16 cellular contexts compared by ENCODE assay signal in genomic region chr14:60632257-60632656, GRCh38. TPM values are rescaled to one million over a fixed set of nuclear protein-coding genes. Genes with fewer than 3 reads are reported as not detected.
A peak's percentile ranks its signal among the peaks of the same experiment; 100 is the strongest.
DNase-seq lines count a peak whose midpoint lies in the region; ATAC-seq, FAIRE-seq and TF ChIP-seq lines count a peak whose summit lies in the region.
"Had no signal": no experiment of that assay in that cellular context is flagged by ENCODE, and none has a peak within 500 bp of the region (broad histone marks: within the 10 kb centered on the region; RNA-seq: fewer than 3 reads in every experiment).

No MANE protein-coding gene starts in this region.

- TF ChIP-seq CTCF in HEK293 (tag by site-specific recombination; IDR thresholded peaks at IDR 0.05) (no peak), HFFc6 (IDR thresholded peaks at IDR 0.05) (no peak)

- no peak overlapping the region for H3K4me3 ChIP-seq in HEK293 (ENCODE audit: low read depth, low read length)
- H3K4me3 ChIP-seq: A549 had no signal

- ATAC-seq in HG03460 (IDR thresholded peaks at IDR 0.05; ENCODE audit: unreplicated experiment): peak; percentile 58
- ATAC-seq: A549; naive thymus-derived CD4-positive, alpha-beta T cell had no signal

- peaks cover 38% of the 10 kb centered on the region for H3K4me1 ChIP-seq in HEK293 (ENCODE audit: control insufficient read depth, insufficient read depth, low read length)
- H3K4me1 ChIP-seq: A549 had no signal

- no peaks in the 10 kb centered on the region for H3K9me3 Mint-ChIP-seq in HFFc6
- H3K9me3 Mint-ChIP-seq: naive thymus-derived CD4-positive, alpha-beta T cell had no signal

- H3K27me3 Mint-ChIP-seq in HFFc6 (ENCODE audit: insufficient read depth): no peaks in the 10 kb centered on the region

- no peaks in the 10 kb centered on the region; a peak in 1 of 3 replicates for H3K36me3 ChIP-seq in HEK293 (ENCODE audit: control insufficient read depth in 2 of 2, insufficient read depth in 1 of 2, low read length in 2 of 2)

- peak; percentile 49 for FAIRE-seq in colon (lab: Jason Lieb, UNC)
- FAIRE-seq: A549 had no signal

- CTCF ChIA-PET in HEK293 (lab: Yijun Ruan, JAX): interaction anchor here (0.5 to 1.3 kb wide), 5 partner anchors 12 to 653 kb away, joined by 3 to 4 read pairs (median 3); no protein-coding TSS in a partner anchor

- H3K36me3 Mint-ChIP-seq in HFFc6 (ENCODE audit: low read depth): no peaks in the 10 kb centered on the region
- H3K36me3 Mint-ChIP-seq: naive thymus-derived CD4-positive, alpha-beta T cell had no signal

- no peaks in the 10 kb centered on the region for H3K9me3 ChIP-seq in HEK293 (ENCODE audit: control insufficient read depth, insufficient read depth, low read depth, low read length)
- H3K9me3 ChIP-seq: A549 had no signal

- peak overlapping the region; percentile 43 for H3K27ac ChIP-seq in HEK293 (ENCODE audit: extremely low read depth, low read depth, low read length)
- H3K27ac ChIP-seq: A549, epithelial cell of prostate had no signal

- POLR2A ChIA-PET in HEK293 (lab: Yijun Ruan, JAX): interaction anchor here (0.9 to 1.0 kb wide), 2 partner anchors 17 to 90 kb away, joined by 3 read pairs; partner anchors contain the start of gene SIX1

- H3K4me1 Mint-ChIP-seq in HFFc6 (ENCODE audit: low read depth): no peaks in the 10 kb centered on the region

- H3K4me3 Mint-ChIP-seq in HFFc6: no peak overlapping the region

- H3K27ac Mint-ChIP-seq in HFFc6: no peak overlapping the region
- H3K27ac Mint-ChIP-seq: naive thymus-derived CD4-positive, alpha-beta T cell had no signal

- peak; percentile 88 for DNase-seq in NCI-H2107 treated with DMSO at 0.1 percent for 48 hours (lab: John Stamatoyannopoulos, UW; ENCODE audit: unreplicated experiment)
- no peak for DNase-seq in NCI-H2107 (lab: John Stamatoyannopoulos, UW)
- no peak for DNase-seq in NCI-H1436 (lab: John Stamatoyannopoulos, UW)
- no peak for DNase-seq in HFFc6
- no peak for DNase-seq in SKM-1 treated with dmso at 0.1 percent for 144 hours (lab: John Stamatoyannopoulos, UW; ENCODE audit: unreplicated experiment)
- DNase-seq: aorta; naive thymus-derived CD4-positive, alpha-beta T cell; NCI-H510A treated with DMSO at 0.1 percent for 48 hours; stimulated activated naive CD4-positive, alpha-beta T cell; SW 1271 had no signal

TF ChIP-seq in HEK293, 187 proteins besides CTCF, POLR2A, EP300 and RAD21:
- TF ChIP-seq ZBTB17 (tag by site-specific recombination; IDR thresholded peaks at IDR 0.05): no peak
- TF ChIP-seq TCF7L2 (IDR thresholded peaks at IDR 0.05; ENCODE audit: borderline replicate concordance, low read depth, low read length): no peak
- TF ChIP-seq GLI4 (tag by site-specific recombination; IDR thresholded peaks at IDR 0.05): no peak
- no peak for TF ChIP-seq OSR2 (tag by site-specific recombination; IDR thresholded peaks at IDR 0.05)
- TF ChIP-seq ZSCAN4 (tag by site-specific recombination; IDR thresholded peaks at IDR 0.05): no peak
- no peak for TF ChIP-seq ZNF211 (tag by site-specific recombination; IDR thresholded peaks at IDR 0.05; ENCODE audit: low read depth)
- TF ChIP-seq MEIS1 (CRISPR knock-in tag; IDR thresholded peaks at IDR 0.05; ENCODE audit: borderline replicate concordance): no peak
- TF ChIP-seq ZNF416 (tag by site-specific recombination; IDR thresholded peaks at IDR 0.05): no peak
- no peak for TF ChIP-seq ATF2 (tag by site-specific recombination; IDR thresholded peaks at IDR 0.05; ENCODE audit: low read depth)
- TF ChIP-seq ZNF2 (tag by site-specific recombination; IDR thresholded peaks at IDR 0.05): no peak
- TF ChIP-seq ZNF785 (tag by site-specific recombination; IDR thresholded peaks at IDR 0.05): no peak

RNA-seq across cellular contexts. Expression of gene SIX1, which starts 17.0 kb away (rescaled TPM):
- 1 to 10 TPM; 5.0 to 6.0 (median 5.4) TPM for total RNA-seq in HFFc6 (2021; fragmentation: NEBNext Ultra II Directional; extraction: Animal tissue kit (Norgen Biotek cat#: 25700))
- total RNA-seq: activated CD8-positive, alpha-beta memory T cell treated with anti-CD3 and anti-CD28 coated beads for 36 hours had no signal
